In genomic region chr3:10327592-10327991, GRCh38 we compare ENCODE assay signal across 34 cellular contexts. TPM values are rescaled to one million over a fixed set of nuclear protein-coding genes. Genes with fewer than 3 reads are reported as not detected.
"Had no signal": no experiment of that assay in that cellular context is flagged by ENCODE, and none has a peak within 500 bp of the region (broad histone marks: within the 10 kb centered on the region; RNA-seq: fewer than 3 reads in every experiment).

No MANE protein-coding gene starts in this region.

- ATAC-seq: activated CD8-positive, alpha-beta T cell treated with anti-CD3 and anti-CD28 coated beads for 36 hours; activated naive CD8-positive, alpha-beta T cell treated with anti-CD3 and anti-CD28 coated beads, Interleukin-2, amount 50 U/mL, for 24 hours; activated T-cell treated with anti-CD3 and anti-CD28 coated beads, Interleukin-2, amount 50 U/mL, for 4 hours; activated T-cell treated with anti-CD3 and anti-CD28 coated beads, Interleukin-2, amount 50 U/mL, for 72 hours; activated T-helper 17 cell treated with anti-CD3 and anti-CD28 coated beads, Interleukin-2, amount 50 U/mL, for 72 hours had no signal

- H3K4me1 ChIP-seq: ascending aorta had no signal

- DNase-seq: activated B cell treated with CpG ODN at 0.5 μM for 24 hours; activated CD4-positive, alpha-beta memory T cell treated with anti-CD3 and anti-CD28 coated beads for 36 hours; activated CD4-positive, alpha-beta T cell treated with anti-CD3 and anti-CD28 coated beads for 4 hours; activated CD4-positive, alpha-beta T cell treated with anti-CD3 and anti-CD28 coated beads, Interleukin-2, amount 10 ng/mL, durations not matched to agents 24 days and 14 days; activated CD4-positive, alpha-beta T cell treated with anti-CD3 and anti-CD28 coated beads, Interleukin-2, amount 50 U/mL, for 1 hour; activated CD4-positive, alpha-beta T cell treated with anti-CD3 and anti-CD28 coated beads, Interleukin-2, amount 50 U/mL, for 4 hours; activated CD4-positive, CD25-positive, alpha-beta regulatory T cell treated with anti-CD3 and anti-CD28 coated beads, Interleukin-2, amount 50 U/mL, for 72 hours; activated CD8-positive, alpha-beta memory T cell treated with anti-CD3 and anti-CD28 coated beads, Interleukin-2, amount 50 U/mL, for 4 hours; activated CD8-positive, alpha-beta T cell treated with anti-CD3 and anti-CD28 coated beads for 36 hours; activated effector memory CD4-positive, alpha-beta T cell treated with anti-CD3 and anti-CD28 coated beads, Interleukin-2, amount 50 U/mL, for 16 hours; activated gamma-delta T cell treated with Interleukin-2 at 50 U/mL for 16 hours; activated naive CD4-positive, alpha-beta T cell; activated naive CD4-positive, alpha-beta T cell treated with anti-CD3 and anti-CD28 coated beads for 36 hours; activated naive CD8-positive, alpha-beta T cell treated with anti-CD3 and anti-CD28 coated beads, Interleukin-2, amount 10 ng/mL, durations not matched to agents 7 days and 5 days; activated naive CD8-positive, alpha-beta T cell treated with anti-CD3 and anti-CD28 coated beads, Interleukin-2, amount 50 U/mL, for 24 hours; activated T-cell treated with anti-CD3 and anti-CD28 coated beads for 4 hours; activated T-cell treated with anti-CD3 and anti-CD28 coated beads, Interleukin-2, amount 50 U/mL, for 1 hour; activated T-cell treated with anti-CD3 and anti-CD28 coated beads, Interleukin-2, amount 50 U/mL, for 4 hours; activated T-cell treated with anti-CD3 and anti-CD28 coated beads, Interleukin-2, amount 50 U/mL, for 72 hours; amygdala; anterior cingulate cortex; caudate nucleus; cerebellar nuclear complex; T-helper 1 cell; T-helper 2 cell; T-helper 9 cell had no signal

- H3K36me3 ChIP-seq: ascending aorta, cardiac muscle cell had no signal

- H3K4me3 ChIP-seq: ascending aorta, cardiac muscle cell had no signal

- FAIRE-seq: bronchial epithelial cell, TTC549 had no signal

- H3K27me3 ChIP-seq: ascending aorta had no signal

- H3K27ac ChIP-seq: ascending aorta, cardiac muscle cell, VCaP had no signal

- H3K9me3 ChIP-seq: ascending aorta had no signal

RNA-seq across cellular contexts. Expression of gene GHRL, which starts 34.8 kb away (rescaled TPM):
- total RNA-seq: activated CD8-positive, alpha-beta memory T cell treated with anti-CD3 and anti-CD28 coated beads for 36 hours; activated naive CD4-positive, alpha-beta T cell treated with anti-CD3 and anti-CD28 coated beads for 36 hours; ascending aorta; bronchial epithelial cell; chondrocyte had no signal
